ENCODE assay signal across 9 cellular contexts in the genomic region with DNA sequence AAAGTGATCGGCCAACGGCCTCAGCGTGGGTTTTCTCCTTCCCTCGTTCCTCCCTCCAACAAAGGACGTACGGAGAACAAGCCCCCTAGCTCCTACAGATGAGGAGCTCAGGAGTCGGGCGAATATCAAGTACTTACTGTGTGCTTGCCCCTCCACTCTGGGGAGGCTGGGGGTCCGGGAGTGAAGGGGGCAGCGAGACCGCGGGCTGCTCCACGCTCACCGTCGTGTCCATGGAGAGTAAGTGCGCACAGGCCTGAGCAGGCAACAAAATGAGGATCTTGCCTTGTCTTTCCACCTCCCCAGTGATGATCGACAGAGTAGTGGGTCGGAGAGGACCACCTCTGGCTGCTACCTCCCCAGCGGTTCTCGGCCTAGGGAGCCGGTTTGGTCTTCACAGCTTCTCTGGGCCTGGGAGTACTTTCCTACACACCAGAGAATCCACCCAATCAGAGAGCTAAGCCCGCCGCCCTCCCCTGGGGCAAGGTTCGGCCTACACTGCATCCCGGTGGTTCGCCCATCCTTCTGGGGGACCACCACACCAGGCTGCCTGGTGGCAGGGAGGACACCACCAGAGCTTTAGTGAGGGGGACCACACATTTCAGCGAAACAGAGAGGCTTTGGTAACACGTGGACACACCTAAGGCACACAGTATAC. TPM values are rescaled to one million over a fixed set of nuclear protein-coding genes. Genes with fewer than 3 reads are reported as not detected.
A peak's percentile ranks its signal among the peaks of the same experiment; 100 is the strongest.
DNase-seq lines count a peak whose midpoint lies in the region; ATAC-seq and TF ChIP-seq lines count a peak whose summit lies in the region.
"Had no signal": no experiment of that assay in that cellular context is flagged by ENCODE, and none has a peak within 500 bp of the region (broad histone marks: within the 10 kb centered on the region; RNA-seq: fewer than 3 reads in every experiment).

No MANE protein-coding gene starts in this region.

- TF ChIP-seq POLR2A in gastrocnemius medialis (IDR thresholded peaks at IDR 0.05): no peak

- peaks cover 19% of the 10 kb centered on the region for H3K36me3 Mint-ChIP-seq in activated CD8-positive, alpha-beta T cell treated with anti-CD3 and anti-CD28 coated beads, Interleukin-2, amount 10 ng/mL, durations not matched to agents 7 days and 5 days (ENCODE audit: low read depth)

- peak overlapping the region; percentile 53 for H3K27ac Mint-ChIP-seq in activated CD8-positive, alpha-beta T cell treated with anti-CD3 and anti-CD28 coated beads, Interleukin-2, amount 10 ng/mL, durations not matched to agents 7 days and 5 days

- intact Hi-C loops in left ventricle myocardium inferior (cut with micrococcal nuclease) (no loop called here), gastrocnemius medialis (cut with DNase I; ENCODE audit: low total_unique reads) (no loop called here)

- CTCF ChIA-PET in activated CD8-positive, alpha-beta T cell treated with anti-CD3 and anti-CD28 coated beads, Interleukin-2, amount 10 ng/mL, durations not matched to agents 7 days and 5 days (lab: Charles Lee): interaction anchor here (0.8 to 4.9 kb wide), 7 partner anchors 13 to 73 kb away, joined by 3 to 32 read pairs (median 4); no protein-coding TSS in a partner anchor

- TF ChIP-seq CTCF in left ventricle myocardium inferior (IDR thresholded peaks at IDR 0.05; ENCODE audit: borderline replicate concordance) (no peak), gastrocnemius medialis (IDR thresholded peaks at IDR 0.05 in 4 of 5, conservative IDR thresholded peaks at IDR 0.05 in 1 of 5) (no peak)

- H3K27me3 ChIP-seq in left ventricle myocardium inferior (ENCODE audit: low read depth): no peaks in the 10 kb centered on the region
- peaks cover 5 to 27% (median 9%) of the 10 kb centered on the region in 3 donors for H3K27me3 ChIP-seq in gastrocnemius medialis

- H3K4me1 ChIP-seq in ES-I3 (ENCODE audit: insufficient read depth, low read length): peaks cover 6% of the 10 kb centered on the region; the same call in 1 of the 2 replicates
- peaks cover 20% of the 10 kb centered on the region for H3K4me1 ChIP-seq in left ventricle myocardium inferior
- peaks cover 0 to 12% of the 10 kb centered on the region in 2 donors for H3K4me1 ChIP-seq in gastrocnemius medialis

- peaks cover 20% of the 10 kb centered on the region for H3K4me1 Mint-ChIP-seq in activated CD8-positive, alpha-beta T cell treated with anti-CD3 and anti-CD28 coated beads, Interleukin-2, amount 10 ng/mL, durations not matched to agents 7 days and 5 days (ENCODE audit: low read depth)

- peak overlapping the region; percentile 74 for H3K4me3 Mint-ChIP-seq in activated CD8-positive, alpha-beta T cell treated with anti-CD3 and anti-CD28 coated beads, Interleukin-2, amount 10 ng/mL, durations not matched to agents 7 days and 5 days

- H3K27ac ChIP-seq in left ventricle myocardium inferior (replicated peaks) (no peak overlapping the region), gastrocnemius medialis (no peak overlapping the region)

- H3K9me3 ChIP-seq in ES-I3 (ENCODE audit: control insufficient read depth, insufficient read depth, low read length): peaks cover 3% of the 10 kb centered on the region; the same call in 1 of the 2 replicates
- peaks cover 27% of the 10 kb centered on the region for H3K9me3 ChIP-seq in left ventricle myocardium inferior (replicated peaks)
- H3K9me3 ChIP-seq in gastrocnemius medialis: peaks cover 0 to 4% (median 0%) of the 10 kb centered on the region in 3 donors

- H3K27me3 Mint-ChIP-seq in activated CD8-positive, alpha-beta T cell treated with anti-CD3 and anti-CD28 coated beads, Interleukin-2, amount 10 ng/mL, durations not matched to agents 7 days and 5 days (ENCODE audit: low read depth): no peaks in the 10 kb centered on the region

- H3K36me3 ChIP-seq in ES-I3 (ENCODE audit: insufficient read depth, low read length) (no peaks in the 10 kb centered on the region), left ventricle myocardium inferior (no peaks in the 10 kb centered on the region), gastrocnemius medialis (no peaks in the 10 kb centered on the region)

- H3K4me3 ChIP-seq in left ventricle myocardium inferior (peak overlapping the region; percentile 80), gastrocnemius medialis (peak overlapping the region; percentile 63 to 82 (median 68))

- ATAC-seq in activated CD8-positive, alpha-beta T cell treated with anti-CD3 and anti-CD28 coated beads, Interleukin-2, amount 10 ng/mL, durations not matched to agents 7 days and 5 days: no peak
- ATAC-seq in gastrocnemius medialis: no peak

- peak overlapping the region; percentile 68; the same call in 1 of the 2 replicates for H3K9ac ChIP-seq in ES-I3 (ENCODE audit: low read depth, low read length)

- DNase-seq in activated CD8-positive, alpha-beta T cell treated with anti-CD3 and anti-CD28 coated beads, Interleukin-2, amount 10 ng/mL, durations not matched to agents 7 days and 5 days: no peak
- DNase-seq in left ventricle myocardium inferior (no peak), gastrocnemius medialis (no peak), T-helper 9 cell (no peak), NCI-H2081 treated with DMSO at 0.1 percent for 48 hours (lab: John Stamatoyannopoulos, UW) (no peak), AG08396 (ENCODE audit: low spot score) (no peak), middle frontal gyrus (ENCODE audit: extremely low spot score, low spot score) (no peak)
- DNase-seq: NCI-H774 had no signal

- in situ Hi-C loops in gastrocnemius medialis (cut with MboI; ENCODE audit: low sequenced_read_pairs in 4 of 4): no loop called here

- H3K9me3 Mint-ChIP-seq in activated CD8-positive, alpha-beta T cell treated with anti-CD3 and anti-CD28 coated beads, Interleukin-2, amount 10 ng/mL, durations not matched to agents 7 days and 5 days (ENCODE audit: insufficient read depth): peaks cover 21% of the 10 kb centered on the region

- POLR2A ChIA-PET in activated CD8-positive, alpha-beta T cell treated with anti-CD3 and anti-CD28 coated beads, Interleukin-2, amount 10 ng/mL, durations not matched to agents 7 days and 5 days (lab: Charles Lee): interaction anchor here (0.6 to 2.7 kb wide), 7 partner anchors 13 to 69 kb away, joined by 3 to 21 read pairs (median 6); partner anchors contain the start of gene EPM2AIP1

RNA-seq across cellular contexts. Expression of gene TRANK1, which starts 0.6 kb away (rescaled TPM):
- total RNA-seq in activated CD8-positive, alpha-beta T cell treated with anti-CD3 and anti-CD28 coated beads, Interleukin-2, amount 10 ng/mL, durations not matched to agents 7 days and 5 days: 10 to 100 TPM; 49.3 to 52.3 TPM
- total RNA-seq in left ventricle myocardium inferior: 6.6 TPM
- 1 to 10 TPM; 2.1 to 4.6 (median 2.4) TPM for total RNA-seq in gastrocnemius medialis

RNA-seq across cellular contexts. Expression of gene EPM2AIP1, which starts 47.5 kb away (rescaled TPM):
- total RNA-seq in activated CD8-positive, alpha-beta T cell treated with anti-CD3 and anti-CD28 coated beads, Interleukin-2, amount 10 ng/mL, durations not matched to agents 7 days and 5 days: 10 to 100 TPM; 18.4 to 19.3 TPM
- 25.4 TPM for total RNA-seq in left ventricle myocardium inferior
- 10 to 100 TPM in 1 of 4 donors, 1 to 10 TPM in 3; 5.3 to 10.1 (median 8.6) TPM for total RNA-seq in gastrocnemius medialis

RNA-seq across cellular contexts. Expression of gene MLH1, which starts 47.9 kb away (rescaled TPM):
- total RNA-seq in activated CD8-positive, alpha-beta T cell treated with anti-CD3 and anti-CD28 coated beads, Interleukin-2, amount 10 ng/mL, durations not matched to agents 7 days and 5 days: 10 to 100 TPM; 60.9 to 65.3 TPM
- total RNA-seq in left ventricle myocardium inferior: 55.6 TPM
- 10 to 100 TPM; 25.2 to 52.5 (median 36.4) TPM for total RNA-seq in gastrocnemius medialis
